Comparison of ENCODE assay signal across 1 cellular context in genomic region chr7:94620703-94621118, GRCh38.
TF ChIP-seq lines count a peak whose summit lies in the region.

No MANE protein-coding gene starts in this region.

TF ChIP-seq in SK-N-SH, 30 proteins besides CTCF, POLR2A, EP300 and RAD21 (continued from another document):
- peak; percentile 76 for TF ChIP-seq ZBTB33 (IDR thresholded peaks at IDR 0.05; ENCODE audit: borderline replicate concordance, low read depth)
- no peak for TF ChIP-seq NRF1 (IDR thresholded peaks at IDR 0.05; ENCODE audit: low read depth, low read length)
- TF ChIP-seq GABPA (IDR thresholded peaks at IDR 0.05; ENCODE audit: low read depth): no peak
- no peak for TF ChIP-seq EZH2phosphoT487 (IDR thresholded peaks at IDR 0.05; ENCODE audit: borderline replicate concordance, low read depth)
- peak; percentile 98 for TF ChIP-seq JUND (IDR thresholded peaks at IDR 0.05)
- no peak; the same call in 1 of the 2 replicates for TF ChIP-seq USF2 (IDR thresholded peaks at IDR 0.05; ENCODE audit: borderline replicate concordance, low read depth, low read length)
- no peak for TF ChIP-seq RFX5 (IDR thresholded peaks at IDR 0.05; ENCODE audit: low read length)
- TF ChIP-seq FOXM1 (IDR thresholded peaks at IDR 0.05; ENCODE audit: low read depth): peak; percentile 55; the same call in 1 of the 2 replicates
- TF ChIP-seq PBX3 (IDR thresholded peaks at IDR 0.05): peak; percentile 81
- TF ChIP-seq FOSL2 (IDR thresholded peaks at IDR 0.05; ENCODE audit: borderline replicate concordance, low read depth): peak; percentile 99
- no peak; the same call in 1 of the 2 replicates for TF ChIP-seq TAF1 (IDR thresholded peaks at IDR 0.05; ENCODE audit: borderline replicate concordance, low read depth, low read length)
- TF ChIP-seq FOXJ3 (CRISPR knock-in tag; IDR thresholded peaks at IDR 0.05): no peak
